In genomic region chr2:25787020-25787419, GRCh38 we compare ENCODE assay signal across 23 cellular contexts.
DNase-seq lines count a peak whose midpoint lies in the region; ATAC-seq and TF ChIP-seq lines count a peak whose summit lies in the region.
"Had no signal": no experiment of that assay in that cellular context is flagged by ENCODE, and none has a peak within 500 bp of the region (broad histone marks: within the 10 kb centered on the region; RNA-seq: fewer than 3 reads in every experiment).

No MANE protein-coding gene starts in this region.

- DNase-seq in DMS53 treated with DMSO at 0.1 percent for 48 hours (lab: John Stamatoyannopoulos, UW; ENCODE audit: unreplicated experiment): peak; percentile 15
- no peak for DNase-seq in Panc1 (ENCODE audit: low read depth, low spot score)
- peak; percentile 8 for DNase-seq in hepatocyte (ENCODE audit: low spot score)
- peak in 1 of 3 donors; percentile 59 for DNase-seq in right lobe of liver
- no peak for DNase-seq in activated CD4-positive, CD25-positive, alpha-beta regulatory T cell treated with anti-CD3 and anti-CD28 coated beads, Interleukin-2, amount 50 U/mL, for 72 hours
- no peak for DNase-seq in DMS153 treated with DMSO at 0.1 percent for 48 hours (lab: John Stamatoyannopoulos, UW; ENCODE audit: unreplicated experiment)
- DNase-seq in vagina (ENCODE audit: extremely low spot score in 2 of 2): no peak
- DNase-seq: 8988T; CD4-positive, alpha-beta memory T cell; DMS 273 treated with DMSO at 0.1 percent for 48 hours; H9; HFFc6; KBM-7; MV-4-11; NCI-H1105 treated with DMSO at 0.1 percent for 48 hours; NCI-H2029 treated with DMSO at 0.1 percent for 48 hours; NCI-H226; NCI-H510A treated with DMSO at 0.1 percent for 48 hours; NCI-H82 had no signal

- H3K4me3 ChIP-seq in Panc1 (ENCODE audit: low read depth in 2 of 2, low read length in 2 of 2): no peak overlapping the region
- H3K4me3 ChIP-seq in hepatocyte: no peak overlapping the region
- H3K4me3 ChIP-seq in right lobe of liver: no peak overlapping the region
- H3K4me3 ChIP-seq in vagina: no peak overlapping the region
- H3K4me3 ChIP-seq: BLaER1 treated with 17β-estradiol and CSF1 and Interleukin-3, amounts not matched to agents 10 nM and 100 nM had no signal

- 50% methylated on average over 2 of the region's 2 CpGs for WGBS in hepatocyte (ENCODE audit: low lambda C conversion rate, missing lambda C conversion rate)
- 33% methylated on average over 2 of the region's 2 CpGs for WGBS in right lobe of liver (ENCODE audit: insufficient coverage, low coverage, low lambda C conversion rate, missing lambda C conversion rate)

- H3K27me3 ChIP-seq in Panc1 (ENCODE audit: control insufficient read depth, insufficient read depth, low read length) (no peaks in the 10 kb centered on the region), hepatocyte (no peaks in the 10 kb centered on the region), right lobe of liver (no peaks in the 10 kb centered on the region), vagina (no peaks in the 10 kb centered on the region)
- H3K27me3 ChIP-seq: BLaER1 treated with 17β-estradiol and CSF1 and Interleukin-3, amounts not matched to agents 10 nM and 100 nM had no signal

- H3K27ac ChIP-seq in Panc1 (ENCODE audit: low read length): no peak overlapping the region
- H3K27ac ChIP-seq in hepatocyte: no peak overlapping the region
- peak overlapping the region in 1 of 3 donors; percentile 10 for H3K27ac ChIP-seq in right lobe of liver
- no peak overlapping the region for H3K27ac ChIP-seq in vagina
- H3K27ac ChIP-seq: BLaER1 treated with 17β-estradiol and CSF1 and Interleukin-3, amounts not matched to agents 10 nM and 100 nM had no signal

- TF ChIP-seq CTCF in Panc1 (IDR thresholded peaks at IDR 0.05) (no peak), hepatocyte (IDR thresholded peaks at IDR 0.05; ENCODE audit: poor library complexity) (no peak), right lobe of liver (IDR thresholded peaks at IDR 0.05) (no peak), vagina (IDR thresholded peaks at IDR 0.05) (no peak)

- no peaks in the 10 kb centered on the region for H3K4me1 ChIP-seq in Panc1 (ENCODE audit: control insufficient read depth, insufficient read depth, low read length)
- H3K4me1 ChIP-seq in hepatocyte (ENCODE audit: insufficient read depth): no peaks in the 10 kb centered on the region
- H3K4me1 ChIP-seq in right lobe of liver: peaks cover 0 to 38% (median 9%) of the 10 kb centered on the region in 4 donors
- H3K4me1 ChIP-seq in vagina: no peaks in the 10 kb centered on the region
- H3K4me1 ChIP-seq: BLaER1 treated with 17β-estradiol and CSF1 and Interleukin-3, amounts not matched to agents 10 nM and 100 nM had no signal

- H3K9me3 ChIP-seq in Panc1 (ENCODE audit: control insufficient read depth, insufficient read depth, low read depth, low read length) (no peaks in the 10 kb centered on the region), hepatocyte (ENCODE audit: low read depth) (no peaks in the 10 kb centered on the region), right lobe of liver (no peaks in the 10 kb centered on the region), vagina (no peaks in the 10 kb centered on the region)
- H3K9me3 ChIP-seq: BLaER1 treated with 17β-estradiol and CSF1 and Interleukin-3, amounts not matched to agents 10 nM and 100 nM; Caco-2 had no signal

- peaks cover 2% of the 10 kb centered on the region for H3K79me2 ChIP-seq in hepatocyte

- ATAC-seq in Panc1 (no peak), right lobe of liver (peak; percentile 96 to 99 (median 97)), SK-N-SH treated with all-trans-retinoic acid at 6 μM for 48 hours (no peak)
- ATAC-seq: Right ventricle myocardium inferior had no signal

- H4K20me1 ChIP-seq in hepatocyte (ENCODE audit: insufficient read depth, poor library complexity, severe bottlenecking): no peaks in the 10 kb centered on the region

- in situ Hi-C loops in Panc1 (cut with HindIII; ENCODE audit: low pct_unique_long_range_greater_than_20kb, low sequenced_read_pairs): no loop called here

- CTCF ChIA-PET in Panc1 (lab: Charles Lee): no interaction called here

- no peak overlapping the region for H2AFZ ChIP-seq in hepatocyte

- H3K4me2 ChIP-seq in hepatocyte: no peak overlapping the region
- H3K4me2 ChIP-seq: BLaER1 treated with 17β-estradiol and CSF1 and Interleukin-3, amounts not matched to agents 10 nM and 100 nM had no signal

- H3K36me3 ChIP-seq in Panc1 (ENCODE audit: control insufficient read depth, insufficient read depth, low read length) (peaks cover 3% of the 10 kb centered on the region), hepatocyte (replicated peaks; ENCODE audit: insufficient read depth, low read depth) (no peaks in the 10 kb centered on the region), right lobe of liver (no peaks in the 10 kb centered on the region), vagina (peaks cover 0 to 4% of the 10 kb centered on the region in 2 donors)

- BruUV-seq in Panc1 (replicated peaks; lab: Mats Ljungman, UMichigan): TSS peak; percentile 47

- intact Hi-C loops in Panc1 (cut with micrococcal nuclease; ENCODE audit: unreplicated experiment): no loop called here
- intact Hi-C loops in right lobe of liver (cut with DNase I): no loop called here
- intact Hi-C loops in vagina (cut with DNase I): no loop called here

- TF ChIP-seq POLR2A in right lobe of liver (IDR thresholded peaks at IDR 0.05) (no peak), vagina (IDR thresholded peaks at IDR 0.05) (no peak)

- POLR2A ChIA-PET in Panc1 (lab: Charles Lee): no interaction called here

- no peaks in the 10 kb centered on the region for H3K9me2 ChIP-seq in hepatocyte (replicated peaks; ENCODE audit: insufficient read depth)

TF ChIP-seq in SK-N-SH treated with all-trans-retinoic acid at 6 μM for 48 hours, 23 proteins besides CTCF, POLR2A, EP300 and RAD21 (continues in another document):
- no peak for TF ChIP-seq ISL1 (CRISPR knock-in tag; IDR thresholded peaks at IDR 0.05)
- TF ChIP-seq TCF4 (CRISPR knock-in tag; IDR thresholded peaks at IDR 0.05; ENCODE audit: borderline replicate concordance): no peak
- TF ChIP-seq ZC3H10 (CRISPR knock-in tag; IDR thresholded peaks at IDR 0.05): no peak
- TF ChIP-seq BACH2 (CRISPR knock-in tag; IDR thresholded peaks at IDR 0.05; ENCODE audit: borderline replicate concordance): no peak
- TF ChIP-seq PATZ1 (CRISPR knock-in tag; IDR thresholded peaks at IDR 0.05; ENCODE audit: borderline replicate concordance): no peak
- TF ChIP-seq TOX (CRISPR knock-in tag; IDR thresholded peaks at IDR 0.05; ENCODE audit: borderline replicate concordance): no peak
- no peak for TF ChIP-seq ARNTL (CRISPR knock-in tag; IDR thresholded peaks at IDR 0.05; ENCODE audit: borderline replicate concordance, low read depth)
- no peak for TF ChIP-seq GLIS3 (CRISPR knock-in tag; IDR thresholded peaks at IDR 0.05)
- TF ChIP-seq ZNF70 (CRISPR knock-in tag; IDR thresholded peaks at IDR 0.05): no peak
- TF ChIP-seq CSRNP3 (CRISPR knock-in tag; IDR thresholded peaks at IDR 0.05): no peak
- TF ChIP-seq CSDC2 (CRISPR knock-in tag; IDR thresholded peaks at IDR 0.05): no peak
- TF ChIP-seq TSHZ2 (CRISPR knock-in tag; IDR thresholded peaks at IDR 0.05): no peak

Comparison
In these comparisons a context has a peak if more than half of its experiments do, and no peak if none do; other contexts are left out.
1. DNase-seq: peak in DMS53 treated with DMSO at 0.1 percent for 48 hours (single experiment) and hepatocyte (single experiment); none in Panc1 (single experiment), activated CD4-positive, CD25-positive, alpha-beta regulatory T cell treated with anti-CD3 and anti-CD28 coated beads, Interleukin-2, amount 50 U/mL, for 72 hours (single experiment), DMS153 treated with DMSO at 0.1 percent for 48 hours (single experiment) and vagina (0 of 2).
2. ATAC-seq: peak in right lobe of liver (4 of 4); none in Panc1 (single experiment) and SK-N-SH treated with all-trans-retinoic acid at 6 μM for 48 hours (single experiment).